12 cellular contexts compared by ENCODE assay signal in the genomic region with DNA sequence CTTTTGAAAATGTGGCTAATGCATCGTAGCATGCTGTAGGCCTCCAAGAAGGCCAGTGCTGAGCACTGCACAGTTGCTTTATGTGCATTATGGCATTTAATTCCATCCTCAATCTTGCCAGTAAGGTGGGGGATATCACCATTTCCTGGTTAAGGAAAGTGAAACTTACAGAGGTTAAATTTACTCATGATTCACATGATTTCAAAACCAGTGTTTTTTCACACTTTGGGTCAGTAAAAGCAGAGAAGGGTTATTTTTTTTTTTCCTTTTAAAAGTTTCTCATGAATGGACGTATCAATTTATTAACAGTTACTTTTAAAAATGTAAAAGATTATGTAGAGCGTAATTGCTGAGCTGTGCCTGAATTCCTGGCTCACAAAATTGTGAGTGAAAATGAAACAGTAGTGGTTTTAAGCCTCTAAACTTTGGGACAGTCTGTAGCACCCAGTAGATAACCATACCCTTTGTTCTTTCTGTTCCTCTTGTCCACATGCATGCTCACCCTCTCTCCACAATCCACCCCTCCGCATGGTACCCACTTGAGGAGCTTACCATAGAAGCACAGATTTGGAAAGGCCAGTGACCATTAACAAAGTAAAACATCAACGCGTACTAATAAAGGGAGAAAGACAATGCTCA.
A peak's percentile ranks its signal among the peaks of the same experiment; 100 is the strongest.
DNase-seq lines count a peak whose midpoint lies in the region; ATAC-seq, FAIRE-seq and TF ChIP-seq lines count a peak whose summit lies in the region.
"Had no signal": no experiment of that assay in that cellular context is flagged by ENCODE, and none has a peak within 500 bp of the region (broad histone marks: within the 10 kb centered on the region; RNA-seq: fewer than 3 reads in every experiment).

No MANE protein-coding gene starts in this region.

- H3K27me3 ChIP-seq in DND-41 (ENCODE audit: insufficient read depth, low read length, poor library complexity) = no peaks in the 10 kb centered on the region
- H3K27me3 ChIP-seq: thyroid gland had no signal

- peak overlapping the region; percentile 15 for H3K27ac Mint-ChIP-seq in activated naive CD8-positive, alpha-beta T cell treated with anti-CD3 and anti-CD28 coated beads, Interleukin-2, amount 50 U/mL, for 24 hours
- H3K27ac Mint-ChIP-seq: effector memory CD8-positive, alpha-beta T cell had no signal

- peaks cover 13% of the 10 kb centered on the region for H3K4me1 Mint-ChIP-seq in activated naive CD8-positive, alpha-beta T cell treated with anti-CD3 and anti-CD28 coated beads, Interleukin-2, amount 50 U/mL, for 24 hours

- TF ChIP-seq CTCF in DND-41 (IDR thresholded peaks at IDR 0.05; ENCODE audit: borderline replicate concordance, extremely low read depth, low read length, poor library complexity, severe bottlenecking) = no peak

- H3K79me2 ChIP-seq in DND-41 (ENCODE audit: insufficient read depth, low read length) = peaks cover 63% of the 10 kb centered on the region

- H3K9me3 ChIP-seq in DND-41 (ENCODE audit: insufficient read depth, low read length, severe bottlenecking) = no peaks in the 10 kb centered on the region
- H3K9me3 ChIP-seq: thyroid gland had no signal

- no peak overlapping the region for H3K4me3 ChIP-seq in DND-41 (ENCODE audit: low read depth in 1 of 2, low read length in 2 of 2)
- H3K4me3 ChIP-seq: lung, thyroid gland had no signal

- no peak overlapping the region for H3K4me3 Mint-ChIP-seq in activated naive CD8-positive, alpha-beta T cell treated with anti-CD3 and anti-CD28 coated beads, Interleukin-2, amount 50 U/mL, for 24 hours
- H3K4me3 Mint-ChIP-seq: effector memory CD8-positive, alpha-beta T cell had no signal

- ATAC-seq in DND-41 (ENCODE audit: insufficient read depth, low read depth) = peak; percentile 34
- peak; percentile 61 for ATAC-seq in HG03095 (IDR thresholded peaks at IDR 0.05; ENCODE audit: unreplicated experiment)
- peak; percentile 75 for ATAC-seq in activated naive CD8-positive, alpha-beta T cell treated with anti-CD3 and anti-CD28 coated beads, Interleukin-2, amount 50 U/mL, for 24 hours
- ATAC-seq in HG02571 (IDR thresholded peaks at IDR 0.05; ENCODE audit: unreplicated experiment) = no peak
- ATAC-seq: effector memory CD8-positive, alpha-beta T cell had no signal

- no peaks in the 10 kb centered on the region for H3K9me3 Mint-ChIP-seq in activated naive CD8-positive, alpha-beta T cell treated with anti-CD3 and anti-CD28 coated beads, Interleukin-2, amount 50 U/mL, for 24 hours
- H3K9me3 Mint-ChIP-seq: effector memory CD8-positive, alpha-beta T cell had no signal

- peak overlapping the region; percentile 39; the same call in 1 of the 2 replicates for H3K9ac ChIP-seq in DND-41 (ENCODE audit: low read depth, low read length)

- H3K36me3 Mint-ChIP-seq in activated naive CD8-positive, alpha-beta T cell treated with anti-CD3 and anti-CD28 coated beads, Interleukin-2, amount 50 U/mL, for 24 hours (ENCODE audit: low read depth) = no peaks in the 10 kb centered on the region

- H4K20me1 ChIP-seq in DND-41 (ENCODE audit: insufficient read depth, low read length) = no peaks in the 10 kb centered on the region

- H3K4me1 ChIP-seq in DND-41 (ENCODE audit: insufficient read depth, low read length) = peaks cover 77% of the 10 kb centered on the region

- peak overlapping the region; percentile 93 for H3K27ac ChIP-seq in DND-41 (ENCODE audit: low read length)
- H3K27ac ChIP-seq: thyroid gland had no signal

- H3K27me3 Mint-ChIP-seq in activated naive CD8-positive, alpha-beta T cell treated with anti-CD3 and anti-CD28 coated beads, Interleukin-2, amount 50 U/mL, for 24 hours = peaks cover 8% of the 10 kb centered on the region

- peak overlapping the region; percentile 59 for H2AFZ ChIP-seq in DND-41 (ENCODE audit: low read depth, low read length)

- peak overlapping the region; percentile 40 for H3K4me2 ChIP-seq in DND-41 (ENCODE audit: insufficient read depth, low read length)

- DNase-seq in DND-41 = peak; percentile 33
- no peak for DNase-seq in GM19239 (ENCODE audit: insufficient read length, low spot score)
- DNase-seq in activated naive CD8-positive, alpha-beta T cell treated with anti-CD3 and anti-CD28 coated beads, Interleukin-2, amount 50 U/mL, for 24 hours = no peak
- DNase-seq in LoVo (ENCODE audit: low spot score) = no peak
- no peak for DNase-seq in Kasumi-1 (lab: John Stamatoyannopoulos, UW)
- no peak for DNase-seq in DMS79 (lab: John Stamatoyannopoulos, UW)
- DNase-seq: effector memory CD8-positive, alpha-beta T cell; NCI-H524 had no signal

- no peaks in the 10 kb centered on the region; the same call in 1 of the 2 replicates for H3K36me3 ChIP-seq in DND-41 (ENCODE audit: insufficient read depth, low read length)
- H3K36me3 ChIP-seq: thyroid gland had no signal

- FAIRE-seq in GM19239 (lab: Jason Lieb, UNC) = peak; percentile 80
